16 cellular contexts compared by ENCODE assay signal in the genomic region with DNA sequence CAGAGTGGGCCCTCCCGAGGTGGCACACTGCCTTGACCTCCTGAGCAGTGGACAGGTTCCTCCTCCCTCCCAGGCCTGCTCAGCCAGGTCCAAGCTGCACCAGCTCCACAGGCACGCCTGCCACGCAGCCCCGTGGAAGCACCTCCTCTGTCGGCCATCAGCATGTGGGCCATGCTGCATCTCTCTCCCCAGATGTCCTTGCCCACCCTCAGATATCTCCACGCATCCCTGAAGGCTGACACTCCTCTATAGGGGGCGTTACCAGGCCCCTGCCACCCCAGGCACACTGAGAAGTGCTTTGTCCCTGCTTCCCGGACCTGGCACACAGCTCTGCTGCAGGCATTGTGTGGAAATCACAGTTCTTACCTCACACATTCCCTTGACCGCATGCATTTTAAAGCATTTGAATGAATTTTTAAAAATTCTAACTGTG.
"Had no signal": no experiment of that assay in that cellular context is flagged by ENCODE, and none has a peak within 500 bp of the region (broad histone marks: within the 10 kb centered on the region; RNA-seq: fewer than 3 reads in every experiment).

No MANE protein-coding gene starts in this region.

- H3K27ac ChIP-seq: ascending aorta, breast epithelium, dorsolateral prefrontal cortex, left ventricle myocardium inferior, pancreas, SK-N-MC had no signal

- H3K4me1 ChIP-seq: breast epithelium, pancreas had no signal

- H3K27ac Mint-ChIP-seq: activated naive CD4-positive, alpha-beta T cell treated with anti-CD3 and anti-CD28 coated beads, Interleukin-2, amount 10 ng/mL, durations not matched to agents 7 days and 5 days; activated T-helper 17 cell treated with anti-CD3 and anti-CD28 coated beads, Interleukin-2, amount 50 U/mL, for 72 hours had no signal

- H3K27me3 ChIP-seq: ascending aorta, breast epithelium, dorsolateral prefrontal cortex, pancreas had no signal

- H3K9me3 ChIP-seq: ascending aorta, breast epithelium, left ventricle myocardium inferior, pancreas had no signal

- H3K4me1 Mint-ChIP-seq: activated naive CD4-positive, alpha-beta T cell treated with anti-CD3 and anti-CD28 coated beads, Interleukin-2, amount 10 ng/mL, durations not matched to agents 7 days and 5 days; activated T-helper 17 cell treated with anti-CD3 and anti-CD28 coated beads, Interleukin-2, amount 50 U/mL, for 72 hours had no signal

- H3K9me3 Mint-ChIP-seq: activated naive CD4-positive, alpha-beta T cell treated with anti-CD3 and anti-CD28 coated beads, Interleukin-2, amount 10 ng/mL, durations not matched to agents 7 days and 5 days; activated T-helper 17 cell treated with anti-CD3 and anti-CD28 coated beads, Interleukin-2, amount 50 U/mL, for 72 hours had no signal

- H3K36me3 ChIP-seq: ascending aorta, breast epithelium, left ventricle myocardium inferior, pancreas had no signal

- H3K4me3 Mint-ChIP-seq: activated naive CD4-positive, alpha-beta T cell treated with anti-CD3 and anti-CD28 coated beads, Interleukin-2, amount 10 ng/mL, durations not matched to agents 7 days and 5 days; activated T-helper 17 cell treated with anti-CD3 and anti-CD28 coated beads, Interleukin-2, amount 50 U/mL, for 72 hours; type B pancreatic cell had no signal

- H3K4me3 ChIP-seq: ascending aorta, breast epithelium, dorsolateral prefrontal cortex, left ventricle myocardium inferior, pancreas, SK-N-MC had no signal

- ATAC-seq: activated T-helper 17 cell treated with anti-CD3 and anti-CD28 coated beads, Interleukin-2, amount 50 U/mL, for 72 hours; pancreas had no signal

- H3K36me3 Mint-ChIP-seq: activated naive CD4-positive, alpha-beta T cell treated with anti-CD3 and anti-CD28 coated beads, Interleukin-2, amount 10 ng/mL, durations not matched to agents 7 days and 5 days; type B pancreatic cell had no signal

- DNase-seq: activated CD4-positive, alpha-beta T cell treated with anti-CD3 and anti-CD28 coated beads for 1 hour; activated CD4-positive, alpha-beta T cell treated with anti-CD3 and anti-CD28 coated beads, Interleukin-2, amount 50 U/mL, for 4 hours; activated naive CD4-positive, alpha-beta T cell treated with anti-CD3 and anti-CD28 coated beads, Interleukin-2, amount 10 ng/mL, durations not matched to agents 7 days and 5 days; dorsolateral prefrontal cortex; erythroblast; hippocampal formation; left ventricle myocardium inferior; pancreas; stimulated activated CD4-positive, alpha-beta T cell treated with anti-CD3 and anti-CD28 coated beads, Interleukin-2, amount 100 ng/mL, for 48 hours; stimulated activated naive CD4-positive, alpha-beta T cell; T-helper 1 cell had no signal

- FAIRE-seq: pancreas had no signal
